Comparison of ENCODE assay signal across 10 cellular contexts in the genomic region with DNA sequence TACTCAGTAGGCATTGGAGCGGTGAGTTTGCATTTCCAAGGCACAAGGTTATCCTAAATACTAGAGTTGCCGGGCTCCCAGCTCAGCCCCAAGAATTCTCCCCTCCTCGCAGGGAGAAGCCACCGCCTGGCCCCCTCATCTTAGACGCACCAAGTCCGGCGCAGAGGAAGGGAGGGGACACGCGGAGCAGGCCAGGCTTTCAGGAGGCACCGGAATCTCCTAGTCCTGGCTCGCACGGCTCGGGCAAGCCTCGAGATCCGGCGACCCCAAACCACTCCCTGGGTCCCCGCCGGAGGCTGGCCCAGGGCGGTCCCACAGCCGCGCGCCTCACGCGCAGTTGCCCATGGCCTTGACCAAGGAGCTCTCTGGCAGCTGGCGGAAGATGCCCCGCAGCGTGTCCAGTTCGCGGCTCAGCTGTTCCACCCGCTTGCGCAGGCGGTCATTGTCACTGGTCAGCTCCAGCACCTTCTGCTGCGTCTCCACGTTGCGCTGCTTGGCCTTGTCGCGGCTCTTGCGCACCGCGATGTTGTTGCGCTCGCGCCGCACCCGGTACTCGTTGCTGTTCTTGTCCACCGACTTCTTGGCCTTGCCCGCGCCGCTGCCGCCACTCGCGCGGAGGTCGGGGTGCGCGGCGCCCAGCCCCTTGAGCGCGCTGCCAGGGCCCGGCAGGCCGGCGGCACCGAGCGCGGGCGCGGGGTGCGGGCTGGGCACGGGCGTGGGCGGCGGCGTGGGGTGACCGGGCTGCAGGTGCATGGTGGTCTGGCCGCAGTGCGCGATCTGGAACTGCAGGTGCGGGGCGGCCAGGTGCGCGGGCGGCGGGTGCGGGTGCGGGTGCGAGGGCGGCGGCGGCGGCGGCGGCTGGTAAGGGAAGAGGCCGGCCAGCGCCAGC. TPM values are rescaled to one million over a fixed set of nuclear protein-coding genes. Genes with fewer than 3 reads are reported as not detected.
A peak's percentile ranks its signal among the peaks of the same experiment; 100 is the strongest.
DNase-seq lines count a peak whose midpoint lies in the region; ATAC-seq, FAIRE-seq and TF ChIP-seq lines count a peak whose summit lies in the region.
"Had no signal": no experiment of that assay in that cellular context is flagged by ENCODE, and none has a peak within 500 bp of the region (broad histone marks: within the 10 kb centered on the region; RNA-seq: fewer than 3 reads in every experiment).

No MANE protein-coding gene starts in this region.

- DNase-seq in putamen (ENCODE audit: low spot score) (no peak), RCC 7860 (ENCODE audit: low spot score) (no peak), KG1 (lab: John Stamatoyannopoulos, UW) (no peak)
- DNase-seq in stimulated activated CD4-positive, alpha-beta T cell treated with anti-CD3 and anti-CD28 coated beads, Interleukin-2, amount 100 ng/mL, for 24 hours = no peak
- DNase-seq: NCI-H226 had no signal

- TF ChIP-seq CTCF in C4-2B (conservative IDR thresholded peaks at IDR 0.05) = no peak
- no peak for TF ChIP-seq CTCF in KMS-11 (conservative IDR thresholded peaks at IDR 0.05; ENCODE audit: low read depth, low read length)
- no peak for TF ChIP-seq CTCF in gastroesophageal sphincter (IDR thresholded peaks at IDR 0.05)
- TF ChIP-seq CTCF in neutrophil (IDR thresholded peaks at IDR 0.05) = no peak

- no peaks in the 10 kb centered on the region for H4K20me1 ChIP-seq in KMS-11 (ENCODE audit: insufficient read depth)

- TF ChIP-seq POLR2A in gastroesophageal sphincter (IDR thresholded peaks at IDR 0.05) = no peak

- no peak for FAIRE-seq in RCC 7860 (lab: Jason Lieb, UNC)
- FAIRE-seq: GM18507 had no signal

- ATAC-seq in gastroesophageal sphincter = no peak

- no peaks in the 10 kb centered on the region for H3K27me3 ChIP-seq in KMS-11 (ENCODE audit: insufficient read depth, low read depth)
- H3K27me3 ChIP-seq in gastroesophageal sphincter = peaks cover 27% of the 10 kb centered on the region
- H3K27me3 ChIP-seq in neutrophil = peaks cover 29% of the 10 kb centered on the region

- no peaks in the 10 kb centered on the region for H3K79me2 ChIP-seq in KMS-11 (ENCODE audit: insufficient read depth, low read depth)

- H3K27ac ChIP-seq in C4-2B (peak overlapping the region; percentile 91), KMS-11 (no peak overlapping the region), gastroesophageal sphincter (peak overlapping the region in 3 of 4 donors; percentile 87 to 90 (median 89)), neutrophil (peak overlapping the region; percentile 91)

- H3K9me3 ChIP-seq in gastroesophageal sphincter (no peaks in the 10 kb centered on the region), neutrophil (no peaks in the 10 kb centered on the region)

- H3K4me3 ChIP-seq in KMS-11 (IDR thresholded peaks at IDR 0.05; ENCODE audit: insufficient read depth, low read depth, low read length) (no peak overlapping the region), gastroesophageal sphincter (peak overlapping the region; percentile 8 to 80), neutrophil (ENCODE audit: low read depth in 1 of 2, low read length in 1 of 2) (peak overlapping the region; percentile 93 to 99)

- 10% methylated on average over 4 of the region's 95 CpGs; no CpG with 5 or more reads in 1 of the 2 donors for WGBS in gastroesophageal sphincter (ENCODE audit: low coverage in 1 of 2), 2 donors

- peak overlapping the region; percentile 21; the same call in 1 of the 2 replicates for H3K4me2 ChIP-seq in KMS-11

- H3K36me3 ChIP-seq in KMS-11 (ENCODE audit: insufficient read depth) (no peaks in the 10 kb centered on the region), gastroesophageal sphincter (no peaks in the 10 kb centered on the region), neutrophil (no peaks in the 10 kb centered on the region)

- H2AFZ ChIP-seq in KMS-11 (ENCODE audit: low read depth) = no peak overlapping the region

- H3K9ac ChIP-seq in KMS-11 = peak overlapping the region; percentile 74; the same call in 1 of the 2 replicates

- TF ChIP-seq EP300 in gastroesophageal sphincter (IDR thresholded peaks at IDR 0.05) = no peak

- H3K4me1 ChIP-seq in KMS-11 (ENCODE audit: low read depth, poor library complexity, severe bottlenecking) (peaks cover 4% of the 10 kb centered on the region), gastroesophageal sphincter (peaks cover 0 to 56% (median 17%) of the 10 kb centered on the region in 3 donors), neutrophil (ENCODE audit: control insufficient read depth in 1 of 2, insufficient read depth in 1 of 2, low read depth in 1 of 2, low read length in 1 of 2) (peaks cover 58 to 65% of the 10 kb centered on the region in 2 experiments)

RNA-seq across cellular contexts. Expression of gene CEBPA, which starts 1.1 kb away (rescaled TPM):
- 10 to 100 TPM in 1 of 4 donors, 1 to 10 TPM in 3; 7.0 to 11.3 (median 9.0) TPM for total RNA-seq in gastroesophageal sphincter
